ENCODE assay signal across 8 cellular contexts in the genomic region with DNA sequence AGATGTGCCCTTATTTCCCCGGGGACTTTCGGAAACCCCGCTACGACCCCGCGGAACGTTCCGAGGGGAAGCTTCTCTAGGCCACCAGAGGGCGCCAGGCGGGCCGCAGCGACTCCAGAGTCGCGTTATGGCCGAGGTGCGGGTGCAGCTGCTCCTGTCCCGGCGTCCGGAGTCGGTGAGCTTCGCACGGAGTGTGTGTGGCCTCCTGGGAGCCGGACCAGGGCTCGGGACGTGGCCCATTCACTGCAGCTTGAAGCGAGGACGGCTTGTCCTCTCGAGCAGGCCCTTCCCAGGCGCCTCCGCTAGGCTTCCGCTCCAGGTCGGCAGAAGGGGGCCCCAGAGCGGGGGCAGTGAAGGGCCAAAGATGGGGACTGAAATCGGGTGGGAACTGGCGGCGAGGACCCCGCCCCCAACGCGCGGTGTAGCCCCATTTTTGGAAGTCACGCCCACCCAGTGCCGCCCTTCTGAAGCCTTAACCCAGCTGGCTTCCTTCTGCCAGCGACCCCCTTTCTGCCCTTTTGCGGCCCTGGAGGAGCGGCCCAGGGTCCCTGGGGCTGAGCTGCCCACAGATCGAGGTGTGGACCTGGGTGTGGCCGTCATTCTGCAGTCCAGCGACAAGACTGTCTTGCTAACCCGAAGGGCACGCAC.
A peak's percentile ranks its signal among the peaks of the same experiment; 100 is the strongest.
DNase-seq lines count a peak whose midpoint lies in the region; ATAC-seq and TF ChIP-seq lines count a peak whose summit lies in the region.

NUDT17 (plus strand) TSS at position 117 of the 648 bp plus-strand sequence; CDS start at position 128, 11 bp downstream.

- H3K36me3 ChIP-seq in mucosa of rectum (ENCODE audit: control insufficient read depth in 2 of 2, insufficient read depth in 2 of 2, low read length in 2 of 2): peaks cover 27 to 41% of the 10 kb centered on the region in 2 donors

- H3K9ac ChIP-seq in mucosa of rectum (ENCODE audit: low read depth in 1 of 2, low read length in 2 of 2): peak within 1 kb of the TSS; percentile 81 to 82

- DNase-seq in NOMO-1 (lab: John Stamatoyannopoulos, UW; ENCODE audit: unreplicated experiment in 2 of 2) (peak; percentile 50 to 60), epidermal melanocyte (ENCODE audit: insufficient read length, low spot score) (peak; percentile 79)
- peak; percentile 41 for DNase-seq in activated CD8-positive, alpha-beta memory T cell treated with anti-CD3 and anti-CD28 coated beads, Interleukin-2, amount 50 U/mL, for 1 hour (ENCODE audit: extremely low read depth)
- peak; percentile 87 for DNase-seq in stimulated activated CD8-positive, alpha-beta memory T cell treated with anti-CD3 and anti-CD28 coated beads, Interleukin-4, amount 100 ng/mL, for 48 hours

- H3K4me1 ChIP-seq in mucosa of rectum (ENCODE audit: control insufficient read depth in 2 of 2, insufficient read depth in 2 of 2, low read length in 2 of 2): peaks cover 5 to 13% of the 10 kb centered on the region in 2 donors

- H3K27me3 ChIP-seq in mucosa of rectum (ENCODE audit: control insufficient read depth in 2 of 2, insufficient read depth in 2 of 2, low read length in 2 of 2): no peaks in the 10 kb centered on the region

- no peaks in the 10 kb centered on the region for H3K9me3 ChIP-seq in mucosa of rectum (ENCODE audit: control insufficient read depth in 2 of 2, low read length in 2 of 2)

- H3K4me3 ChIP-seq in mucosa of rectum (ENCODE audit: low read length in 2 of 2): peak within 1 kb of the TSS; percentile 71 to 73

- H3K27ac ChIP-seq in C4-2B (peak within 1 kb of the TSS; percentile 12; the same call in 1 of the 2 replicates), mucosa of rectum (ENCODE audit: low read depth in 2 of 2, low read length in 2 of 2) (peak within 1 kb of the TSS; percentile 30 to 74)

- ATAC-seq in HG03460 (IDR thresholded peaks at IDR 0.05; ENCODE audit: unreplicated experiment): peak; percentile 52

- TF ChIP-seq POLR2A in GM19193 (IDR thresholded peaks at IDR 0.05; ENCODE audit: extremely low read depth, insufficient read depth, insufficient read length): peak; percentile 71

- TF ChIP-seq CTCF in C4-2B (conservative IDR thresholded peaks at IDR 0.05): peak; percentile 98

Comparison
In these comparisons a context has a peak if more than half of its experiments do, and no peak if none do; other contexts are left out.
1. Peak in every context shown above with its lines: DNase-seq, ATAC-seq, H3K4me3 ChIP-seq and H3K27ac ChIP-seq.